ENCODE assay signal across 9 cellular contexts in genomic region chr4:7338059-7338452, GRCh38.
"Had no signal": no experiment of that assay in that cellular context is flagged by ENCODE, and none has a peak within 500 bp of the region (broad histone marks: within the 10 kb centered on the region; RNA-seq: fewer than 3 reads in every experiment).

No MANE protein-coding gene starts in this region.

- ATAC-seq: GM23338 had no signal

- FAIRE-seq: H1, H54 had no signal

- H3K27ac Mint-ChIP-seq: GM23338, H9, HFFc6 had no signal

- DNase-seq: H9, HCEC 1CT, HFFc6, IMR-90, KBM-7 had no signal

- H3K4me3 Mint-ChIP-seq: GM23338, H9, HFFc6 had no signal

- H3K27ac ChIP-seq: HL-60 had no signal

- H3K4me3 ChIP-seq: GM23338 had no signal
